ENCODE assay signal across 20 cellular contexts in the genomic region with DNA sequence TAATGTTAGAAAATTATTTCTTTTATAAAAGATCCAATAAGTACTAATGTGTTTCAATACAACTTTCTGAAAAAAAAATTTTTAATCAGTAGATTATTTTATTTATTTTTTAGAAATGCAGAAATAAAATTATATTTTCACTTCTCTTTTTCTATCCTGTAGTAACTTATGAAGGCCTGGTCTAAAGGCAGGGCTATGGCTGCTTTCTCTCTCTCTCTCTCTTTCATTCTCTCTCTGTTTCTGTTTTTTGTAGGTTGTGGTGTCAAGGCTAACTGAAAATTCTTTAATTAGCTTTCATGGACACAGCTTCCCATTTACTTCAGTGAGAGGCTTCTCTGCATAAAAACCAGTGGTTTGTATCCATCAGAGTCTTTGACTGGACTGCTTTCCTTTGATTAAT. TPM values are rescaled to one million over a fixed set of nuclear protein-coding genes. Genes with fewer than 3 reads are reported as not detected.
A peak's percentile ranks its signal among the peaks of the same experiment; 100 is the strongest.
DNase-seq lines count a peak whose midpoint lies in the region; ATAC-seq and TF ChIP-seq lines count a peak whose summit lies in the region.
"Had no signal": no experiment of that assay in that cellular context is flagged by ENCODE, and none has a peak within 500 bp of the region (broad histone marks: within the 10 kb centered on the region; RNA-seq: fewer than 3 reads in every experiment).

No MANE protein-coding gene starts in this region.

- ATAC-seq in HG03095 (IDR thresholded peaks at IDR 0.05; ENCODE audit: unreplicated experiment) (peak; percentile 73), GM18861 (IDR thresholded peaks at IDR 0.05; ENCODE audit: unreplicated experiment) (no peak)
- ATAC-seq: left ventricle myocardium superior; naive thymus-derived CD4-positive, alpha-beta T cell; psoas muscle had no signal

- no TSS peak for BruUV-seq in PC-9 (replicated peaks; lab: Mats Ljungman, UMichigan)

- H3K4me1 ChIP-seq in PC-9 (replicated peaks; ENCODE audit: insufficient read depth) = peaks cover 1% of the 10 kb centered on the region
- H3K4me1 ChIP-seq: adrenal gland, psoas muscle had no signal

- no peaks in the 10 kb centered on the region for H4K20me1 ChIP-seq in PC-9 (ENCODE audit: insufficient read depth)

- no peak overlapping the region for H3K4me3 ChIP-seq in PC-9
- H3K4me3 ChIP-seq: adrenal gland, psoas muscle had no signal

- H3K27me3 ChIP-seq in PC-9 (ENCODE audit: insufficient read depth, low read depth) = no peaks in the 10 kb centered on the region
- H3K27me3 ChIP-seq: adrenal gland had no signal

- H3F3A ChIP-seq in PC-9 (ENCODE audit: insufficient read depth, low read depth) = no peaks in the 10 kb centered on the region

- POLR2A ChIA-PET in PC-9 (lab: Charles Lee; ENCODE audit: unreplicated experiment) = no interaction called here

- no peak overlapping the region for H3K27ac ChIP-seq in PC-9
- H3K27ac ChIP-seq: 22Rv1, adrenal gland, psoas muscle had no signal

- intact Hi-C loops in PC-9 (cut with micrococcal nuclease; ENCODE audit: unreplicated experiment) = no loop called here

- no peak overlapping the region for H3K4me2 ChIP-seq in PC-9

- CTCF ChIA-PET in PC-9 (lab: Charles Lee) = no interaction called here

- H3K79me2 ChIP-seq in PC-9 (ENCODE audit: low read depth) = no peaks in the 10 kb centered on the region

- no peaks in the 10 kb centered on the region for H3K9me2 ChIP-seq in PC-9 (ENCODE audit: insufficient read depth)

- DNase-seq in SIG-M5 treated with dmso at 0.1 percent for 504 hours (lab: John Stamatoyannopoulos, UW; ENCODE audit: unreplicated experiment) (peak; percentile 59), SIG-M5 (lab: John Stamatoyannopoulos, UW) (no peak), NOMO-1 treated with DMSO at 0.1 percent for 48 hours (lab: John Stamatoyannopoulos, UW; ENCODE audit: unreplicated experiment) (peak; percentile 73), AG08396 (ENCODE audit: low spot score) (no peak), PC-9 (no peak), activated T-cell treated with anti-CD3 and anti-CD28 coated beads for 4 hours (no peak)
- DNase-seq: activated CD4-positive, alpha-beta memory T cell treated with anti-CD3 and anti-CD28 coated beads for 36 hours; adrenal gland; CD4-positive, CD25-positive, alpha-beta regulatory T cell; cerebellar nuclear complex; foreskin fibroblast; left ventricle myocardium superior; naive thymus-derived CD4-positive, alpha-beta T cell; NCI-H1048; psoas muscle; stimulated activated CD4-positive, alpha-beta T cell treated with anti-CD3 and anti-CD28 coated beads, Interleukin-12 subunit alpha, Interleukin-12 subunit beta, amount 100 ng/mL, for 4 hours had no signal

- no peak overlapping the region for H2AFZ ChIP-seq in PC-9

- TF ChIP-seq CTCF in PC-9 (conservative IDR thresholded peaks at IDR 0.05) = no peak

- H3K9me3 ChIP-seq in PC-9 (ENCODE audit: insufficient read depth, low read depth) = no peaks in the 10 kb centered on the region
- H3K9me3 ChIP-seq: adrenal gland, psoas muscle had no signal

- no peaks in the 10 kb centered on the region for H3K36me3 ChIP-seq in PC-9 (ENCODE audit: low read depth)
- H3K36me3 ChIP-seq: adrenal gland had no signal

RNA-seq across cellular contexts. Expression of a gene that starts 23.8 kb away (rescaled TPM):
- total RNA-seq in PC-9 (2021) = not detected in 2 replicates
- total RNA-seq: activated CD4-positive, alpha-beta memory T cell treated with anti-CD3 and anti-CD28 coated beads for 36 hours; adrenal gland; CD4-positive, CD25-positive, alpha-beta regulatory T cell; left ventricle myocardium superior; naive thymus-derived CD4-positive, alpha-beta T cell; psoas muscle; SK-MEL-5 had no signal

Comparison
In these comparisons a context has a peak if more than half of its experiments do, and no peak if none do; other contexts are left out.
1. DNase-seq: peak in SIG-M5 treated with dmso at 0.1 percent for 504 hours (single experiment) and NOMO-1 treated with DMSO at 0.1 percent for 48 hours (single experiment); none in SIG-M5 (single experiment), AG08396 (single experiment), PC-9 (0 of 2) and activated T-cell treated with anti-CD3 and anti-CD28 coated beads for 4 hours (single experiment).